ENCODE assay signal across 25 cellular contexts in genomic region chr12:19387182-19387581, GRCh38.
"Had no signal": no experiment of that assay in that cellular context is flagged by ENCODE, and none has a peak within 500 bp of the region (broad histone marks: within the 10 kb centered on the region; RNA-seq: fewer than 3 reads in every experiment).

No MANE protein-coding gene starts in this region.

- ATAC-seq: foreskin keratinocyte, left lung, right lobe of liver, T-helper 17 cell had no signal

- H3K27ac ChIP-seq: coronary artery, foreskin keratinocyte, left lung, parathyroid adenoma, right lobe of liver, thoracic aorta, upper lobe of left lung had no signal

- H2AFZ ChIP-seq: parathyroid adenoma had no signal

- H3K36me3 ChIP-seq: esophagus squamous epithelium, left lung, right lobe of liver, thoracic aorta, upper lobe of left lung had no signal

- H3K4me1 ChIP-seq: left lung, parathyroid adenoma, right lobe of liver, upper lobe of left lung had no signal

- H3K9me3 ChIP-seq: esophagus squamous epithelium, left lung, right lobe of liver, thoracic aorta, upper lobe of left lung had no signal

- H3K27me3 ChIP-seq: esophagus squamous epithelium, foreskin keratinocyte, left lung, right lobe of liver, upper lobe of left lung had no signal

- DNase-seq: activated CD4-positive, alpha-beta T cell treated with anti-CD3 and anti-CD28 coated beads for 4 hours; activated CD4-positive, alpha-beta T cell treated with anti-CD3 and anti-CD28 coated beads, Interleukin-2, amount 50 U/mL, for 48 hours; activated CD4-positive, CD25-positive, alpha-beta regulatory T cell; activated CD8-positive, alpha-beta memory T cell treated with anti-CD3 and anti-CD28 coated beads, Interleukin-2, amount 50 U/mL, for 48 hours; activated naive CD4-positive, alpha-beta T cell treated with Interleukin-2 at 50 U/mL for 16 hours; activated naive CD8-positive, alpha-beta T cell treated with anti-CD3 and anti-CD28 coated beads for 36 hours; activated T-cell treated with anti-CD3 and anti-CD28 coated beads, Interleukin-2, amount 50 U/mL, for 48 hours; cerebellar nuclear complex; endodermal cell; esophagus squamous epithelium; foreskin keratinocyte; kidney; left lung; mammary epithelial cell; midbrain; nucleus accumbens; right lobe of liver; stimulated activated CD4-positive, alpha-beta T cell treated with anti-CD3 and anti-CD28 coated beads, Interleukin-4, amount 100 ng/mL, for 1 hour; stimulated activated naive CD4-positive, alpha-beta T cell; SW 1271; T-helper 17 cell had no signal

- H3K9ac ChIP-seq: parathyroid adenoma had no signal

- H3K4me3 ChIP-seq: coronary artery, esophagus squamous epithelium, left lung, right lobe of liver, thoracic aorta, upper lobe of left lung had no signal
